Comparison of ENCODE assay signal across 23 cellular contexts in genomic region chr7:130454959-130455358, GRCh38. TPM values are rescaled to one million over a fixed set of nuclear protein-coding genes. Genes with fewer than 3 reads are reported as not detected.
DNase-seq lines count a peak whose midpoint lies in the region; ATAC-seq, FAIRE-seq and TF ChIP-seq lines count a peak whose summit lies in the region.
"Had no signal": no experiment of that assay in that cellular context is flagged by ENCODE, and none has a peak within 500 bp of the region (broad histone marks: within the 10 kb centered on the region; RNA-seq: fewer than 3 reads in every experiment).

No MANE protein-coding gene starts in this region.

- peak; percentile 33 for FAIRE-seq in GM12892 (lab: Jason Lieb, UNC)
- FAIRE-seq: A204.1, GM12878, H1 had no signal

- peak; percentile 9 for DNase-seq in NCI-H2171 treated with DMSO at 0.1 percent for 48 hours (lab: John Stamatoyannopoulos, UW)
- no peak for DNase-seq in NCI-H2171 (lab: John Stamatoyannopoulos, UW)
- DNase-seq in GM12892 (ENCODE audit: insufficient read length): no peak
- peak; percentile 5 for DNase-seq in left kidney (ENCODE audit: low read depth, low spot score)
- DNase-seq in NCI-H1092 treated with DMSO at 0.1 percent for 48 hours (lab: John Stamatoyannopoulos, UW): no peak
- DNase-seq: Caco-2; CD4-positive, CD25-positive, alpha-beta regulatory T cell; CD8-positive, alpha-beta T cell; DMS153; DND-41; EL; GDM1; H7; HCEC 1CT had no signal

- POLR2A ChIA-PET in HEK293 (lab: Yijun Ruan, JAX): no interaction called here

- no peaks in the 10 kb centered on the region for H3K4me1 ChIP-seq in HEK293 (ENCODE audit: control insufficient read depth, insufficient read depth, low read length)
- H3K4me1 ChIP-seq: BLaER1, Caco-2 had no signal

- no peak overlapping the region for H3K27ac ChIP-seq in HEK293 (ENCODE audit: extremely low read depth, low read depth, low read length)
- H3K27ac ChIP-seq: 22Rv1, BLaER1, C4-2B had no signal

- no peak for ATAC-seq in HG03442 (IDR thresholded peaks at IDR 0.05; ENCODE audit: unreplicated experiment)
- ATAC-seq in GM21390 (IDR thresholded peaks at IDR 0.05; ENCODE audit: unreplicated experiment): no peak
- ATAC-seq: CD8-positive, alpha-beta T cell; GM12878 had no signal

- no peak for TF ChIP-seq CTCF in HEK293 (tag by site-specific recombination; IDR thresholded peaks at IDR 0.05)

- no peaks in the 10 kb centered on the region for H3K9me3 ChIP-seq in HEK293 (ENCODE audit: control insufficient read depth, insufficient read depth, low read depth, low read length)

- CTCF ChIA-PET in HEK293 (lab: Yijun Ruan, JAX): no interaction called here

- H3K4me3 ChIP-seq in HEK293 (ENCODE audit: low read depth, low read length): no peak overlapping the region
- H3K4me3 ChIP-seq: BLaER1, GM12878 had no signal

- H3K36me3 ChIP-seq in HEK293 (ENCODE audit: control insufficient read depth in 2 of 2, insufficient read depth in 1 of 2, low read length in 2 of 2): no peaks in the 10 kb centered on the region
- H3K36me3 ChIP-seq: BLaER1 had no signal

- no peak for TF ChIP-seq POLR2A in GM12892 (IDR thresholded peaks at IDR 0.05; ENCODE audit: low read depth, low read length)

TF ChIP-seq in HEK293, 187 proteins besides CTCF, POLR2A, EP300 and RAD21:
- peak; percentile 67 for TF ChIP-seq EGR2 (tag by site-specific recombination; IDR thresholded peaks at IDR 0.05; ENCODE audit: low read depth)
- peak; percentile 79 for TF ChIP-seq ZFHX2 (tag by site-specific recombination; conservative IDR thresholded peaks at IDR 0.05)
- TF ChIP-seq GLIS1 (tag by site-specific recombination; IDR thresholded peaks at IDR 0.05): no peak

RNA-seq across cellular contexts. Expression of gene CEP41, which starts 14.1 kb away (rescaled TPM):
- 13.3 TPM for polyA plus RNA-seq in GM12892 (2012; ENCODE audit: missing spikeins)

RNA-seq across cellular contexts. Expression of gene MEST, which starts 36.9 kb away (rescaled TPM):
- polyA plus RNA-seq in GM12892 (2012; ENCODE audit: missing spikeins): 8.4 TPM

Comparison
In these comparisons a context has a peak if more than half of its experiments do, and no peak if none do; other contexts are left out.
1. DNase-seq: peak in NCI-H2171 treated with DMSO at 0.1 percent for 48 hours (single experiment) and left kidney (single experiment); none in NCI-H2171 (single experiment), GM12892 (single experiment) and NCI-H1092 treated with DMSO at 0.1 percent for 48 hours (single experiment).